ENCODE assay signal across 8 cellular contexts in genomic region chr1:59393211-59394180, GRCh38.
A peak's percentile ranks its signal among the peaks of the same experiment; 100 is the strongest.
DNase-seq lines count a peak whose midpoint lies in the region; ATAC-seq, FAIRE-seq and TF ChIP-seq lines count a peak whose summit lies in the region.

No MANE protein-coding gene starts in this region.

- peak; percentile 60 for DNase-seq in GM04504 (ENCODE audit: low read depth)
- peak; percentile 58 for DNase-seq in SK-N-DZ (ENCODE audit: low spot score)
- no peak for DNase-seq in glutamatergic neuron
- peak in 4 of 6 donors; percentile 61 to 75 (median 72) for DNase-seq in pancreas
- DNase-seq in A673 (ENCODE audit: low spot score) = no peak
- DNase-seq in stimulated activated CD4-positive, alpha-beta T cell treated with anti-CD3 and anti-CD28 coated beads, Interleukin-12 subunit alpha, Interleukin-12 subunit beta, amount 100 ng/mL, for 4 hours = no peak
- DNase-seq in stimulated activated CD4-positive, alpha-beta T cell treated with anti-CD3 and anti-CD28 coated beads, Interleukin-4, amount 100 ng/mL, for 24 hours = no peak

- H3K27ac ChIP-seq in pancreas (peak overlapping the region; percentile 56 to 86 (median 78)), A673 (ENCODE audit: low read depth, low read length, poor library complexity, severe bottlenecking) (no peak overlapping the region)

- H3K9me3 ChIP-seq in pancreas (no peaks in the 10 kb centered on the region), A673 (ENCODE audit: low read depth, low read length, poor library complexity, severe bottlenecking) (no peaks in the 10 kb centered on the region)

- CTCF ChIA-PET in A673 (lab: Charles Lee) = no interaction called here

- peaks cover 15% of the 10 kb centered on the region for H3K4me1 Mint-ChIP-seq in glutamatergic neuron (ENCODE audit: low read depth, unreplicated experiment)

- POLR2A ChIA-PET in A673 (lab: Charles Lee; ENCODE audit: low non-redundant PET) = interaction anchor here (0.7 kb wide), 1 partner anchor 48 kb away, joined by 4 read pairs; no protein-coding TSS in a partner anchor

- peak overlapping the region in 1 of 4 donors; percentile 0 for H3K4me3 ChIP-seq in pancreas
- H3K4me3 ChIP-seq in A673 (ENCODE audit: low read depth, low read length, poor library complexity, severe bottlenecking) = no peak overlapping the region

- peak overlapping the region; percentile 61 for H3K4me3 Mint-ChIP-seq in glutamatergic neuron (ENCODE audit: unreplicated experiment)

- no TSS peak for BruUV-seq in A673 (replicated peaks; lab: Mats Ljungman, UMichigan)

- H3K4me1 ChIP-seq in pancreas = peaks cover 0 to 20% (median 5%) of the 10 kb centered on the region in 3 donors
- no peaks in the 10 kb centered on the region for H3K4me1 ChIP-seq in A673 (ENCODE audit: insufficient read depth, low read length, poor library complexity, severe bottlenecking)

- no peaks in the 10 kb centered on the region for H3K36me3 ChIP-seq in pancreas
- H3K36me3 ChIP-seq in A673 (ENCODE audit: insufficient read depth, low read length, poor library complexity, severe bottlenecking) = no peaks in the 10 kb centered on the region

- H3K27me3 ChIP-seq in pancreas = no peaks in the 10 kb centered on the region
- H3K27me3 ChIP-seq in A673 (replicated peaks; ENCODE audit: insufficient read depth, low read depth, low read length, poor library complexity) = no peaks in the 10 kb centered on the region

- peak overlapping the region; percentile 53 for H3K27ac Mint-ChIP-seq in glutamatergic neuron (ENCODE audit: unreplicated experiment)

- H3K27me3 Mint-ChIP-seq in glutamatergic neuron (ENCODE audit: unreplicated experiment) = no peaks in the 10 kb centered on the region

- no peaks in the 10 kb centered on the region for H3K9me3 Mint-ChIP-seq in glutamatergic neuron (ENCODE audit: unreplicated experiment)

- ATAC-seq in pancreas = peak; percentile 92 to 97 (median 94)
- no peak for ATAC-seq in HG03342 (IDR thresholded peaks at IDR 0.05; ENCODE audit: unreplicated experiment)

- 23 to 45% methylated on average over 7 of the region's 7 CpGs for WGBS in pancreas, 2 donors

- no peak for FAIRE-seq in pancreas (lab: Jason Lieb, UNC)

- H3K36me3 Mint-ChIP-seq in glutamatergic neuron (ENCODE audit: unreplicated experiment) = no peaks in the 10 kb centered on the region

- TF ChIP-seq CTCF in glutamatergic neuron (IDR thresholded peaks at IDR 0.05; ENCODE audit: partially characterized antibody, unreplicated experiment) = no peak
- no peak for TF ChIP-seq CTCF in pancreas (IDR thresholded peaks at IDR 0.05)
- no peak for TF ChIP-seq CTCF in A673 (conservative IDR thresholded peaks at IDR 0.05; ENCODE audit: low read depth, low read length)

- intact Hi-C loops in pancreas (cut with DNase I) (no loop called here), A673 (cut with micrococcal nuclease; ENCODE audit: unreplicated experiment) (no loop called here)

Comparison
In these comparisons a context has a peak if more than half of its experiments do, and no peak if none do; other contexts are left out.
1. DNase-seq: peak in GM04504 (single experiment), SK-N-DZ (single experiment) and pancreas (4 of 6); none in glutamatergic neuron (single experiment), A673 (single experiment), stimulated activated CD4-positive, alpha-beta T cell treated with anti-CD3 and anti-CD28 coated beads, Interleukin-12 subunit alpha, Interleukin-12 subunit beta, amount 100 ng/mL, for 4 hours (single experiment) and stimulated activated CD4-positive, alpha-beta T cell treated with anti-CD3 and anti-CD28 coated beads, Interleukin-4, amount 100 ng/mL, for 24 hours (single experiment).